ENCODE assay signal across 8 cellular contexts in the genomic region with DNA sequence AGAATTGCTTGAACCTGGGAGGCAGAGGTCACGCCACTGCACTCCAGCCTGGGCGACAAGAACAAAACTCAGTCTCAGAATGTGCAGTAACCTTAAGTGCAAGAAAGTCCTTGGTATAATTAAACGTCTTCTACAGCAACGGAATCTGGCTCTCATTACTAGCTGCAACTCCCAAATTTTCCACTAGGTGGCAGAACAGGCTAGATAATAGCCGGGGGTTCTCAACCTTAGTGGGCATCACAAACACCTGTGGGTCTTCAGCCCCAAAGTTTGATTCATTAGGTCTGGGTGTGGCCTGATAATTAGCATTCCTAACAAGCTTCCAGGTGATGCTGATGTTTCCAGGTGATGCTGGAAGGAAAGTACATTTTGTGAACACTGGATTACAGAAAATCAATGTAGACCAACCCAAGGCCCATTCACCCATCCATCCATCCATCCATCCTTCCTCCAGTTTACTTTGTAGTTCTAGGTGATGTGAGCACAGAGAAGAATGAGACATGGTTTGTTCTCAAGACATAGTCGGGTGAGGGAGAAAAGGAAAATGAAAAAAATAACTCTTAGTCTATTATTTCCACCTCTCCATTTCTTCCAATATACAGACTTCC. TPM values are rescaled to one million over a fixed set of nuclear protein-coding genes. Genes with fewer than 3 reads are reported as not detected.
DNase-seq lines count a peak whose midpoint lies in the region; ATAC-seq, FAIRE-seq and TF ChIP-seq lines count a peak whose summit lies in the region.

No MANE protein-coding gene starts in this region.

- peaks cover 3% of the 10 kb centered on the region for H3K36me3 Mint-ChIP-seq in activated naive CD8-positive, alpha-beta T cell treated with anti-CD3 and anti-CD28 coated beads, Interleukin-2, amount 10 ng/mL, durations not matched to agents 7 days and 5 days

- peak; percentile 93 for TF ChIP-seq CTCF in A549 (IDR thresholded peaks at IDR 0.05)
- TF ChIP-seq CTCF in GM12875 (IDR thresholded peaks at IDR 0.05; ENCODE audit: borderline replicate concordance, insufficient read depth, low read depth, low read length), result peak; percentile 70; the same call in 1 of the 2 replicates
- TF ChIP-seq CTCF in KMS-11 (conservative IDR thresholded peaks at IDR 0.05; ENCODE audit: low read depth, low read length), result peak; percentile 97
- peak; percentile 84 for TF ChIP-seq CTCF in SU-DHL-6 (IDR thresholded peaks at IDR 0.05; ENCODE audit: insufficient read depth, low read length, poor library complexity, severe bottlenecking)

- H4K20me1 ChIP-seq in KMS-11 (ENCODE audit: insufficient read depth) (no peaks in the 10 kb centered on the region), SU-DHL-6 (ENCODE audit: low read depth, low read length) (no peaks in the 10 kb centered on the region)

- TF ChIP-seq RAD21 in A549 (conservative IDR thresholded peaks at IDR 0.05 in 1 of 2, IDR thresholded peaks at IDR 0.05 in 1 of 2), result peak; percentile 92 to 96

- H2AFZ ChIP-seq in KMS-11 (ENCODE audit: low read depth), result no peak overlapping the region
- no peak overlapping the region for H2AFZ ChIP-seq in SU-DHL-6 (ENCODE audit: low read depth, low read length, severe bottlenecking)

- no peaks in the 10 kb centered on the region for H3K79me2 ChIP-seq in KMS-11 (ENCODE audit: insufficient read depth, low read depth)
- H3K79me2 ChIP-seq in SU-DHL-6 (ENCODE audit: insufficient read depth, low read length), result no peaks in the 10 kb centered on the region

- H3K36me3 ChIP-seq in KMS-11 (ENCODE audit: insufficient read depth) (no peaks in the 10 kb centered on the region), SU-DHL-6 (ENCODE audit: low read length) (no peaks in the 10 kb centered on the region)

- DNase-seq in A549 (ENCODE audit: low read depth in 1 of 2, low spot score in 1 of 2) (peak; percentile 47 to 68), left cardiac atrium (peak; percentile 33), sciatic nerve (ENCODE audit: low spot score) (no peak)
- peak; percentile 51 for DNase-seq in activated naive CD8-positive, alpha-beta T cell treated with anti-CD3 and anti-CD28 coated beads, Interleukin-2, amount 10 ng/mL, durations not matched to agents 7 days and 5 days

- H3K27me3 Mint-ChIP-seq in activated naive CD8-positive, alpha-beta T cell treated with anti-CD3 and anti-CD28 coated beads, Interleukin-2, amount 10 ng/mL, durations not matched to agents 7 days and 5 days, result no peaks in the 10 kb centered on the region

- H3K4me2 ChIP-seq in A549, result no peak overlapping the region
- no peak overlapping the region for H3K4me2 ChIP-seq in KMS-11
- H3K4me2 ChIP-seq in SU-DHL-6 (ENCODE audit: low read depth, low read length, poor library complexity, severe bottlenecking), result no peak overlapping the region

- intact Hi-C loops in left cardiac atrium (cut with DNase I) (loop anchor here (2.0 to 10.0 kb wide), 4 partner anchors 181 to 409 kb away; no protein-coding TSS in a partner anchor), sciatic nerve (cut with DNase I) (no loop called here)

- ATAC-seq in A549 (peak; percentile 83 to 87; a peak in 5 of 6 replicates), left cardiac atrium (peak; percentile 55 to 76), sciatic nerve (peak; percentile 80), HG02970 (IDR thresholded peaks at IDR 0.05; ENCODE audit: low FRiP score, unreplicated experiment) (no peak)
- peak; percentile 60 for ATAC-seq in activated naive CD8-positive, alpha-beta T cell treated with anti-CD3 and anti-CD28 coated beads, Interleukin-2, amount 10 ng/mL, durations not matched to agents 7 days and 5 days (ENCODE audit: low read depth)

- no peak overlapping the region for H3K4me3 ChIP-seq in A549
- H3K4me3 ChIP-seq in GM12875 (ENCODE audit: low read depth, low read length), result no peak overlapping the region
- no peak overlapping the region for H3K4me3 ChIP-seq in KMS-11 (IDR thresholded peaks at IDR 0.05; ENCODE audit: insufficient read depth, low read depth, low read length)
- H3K4me3 ChIP-seq in SU-DHL-6 (ENCODE audit: insufficient read depth, low read length, poor library complexity, severe bottlenecking), result no peak overlapping the region

- H3K9me2 ChIP-seq in SU-DHL-6 (replicated peaks; ENCODE audit: insufficient read depth, low read length), result no peaks in the 10 kb centered on the region

- TF ChIP-seq EP300 in A549 (IDR thresholded peaks at IDR 0.05), result no peak

- CTCF ChIA-PET in A549 (lab: Yijun Ruan, JAX), result interaction anchor here (0.6 to 5.5 kb wide), 54 partner anchors 11 to 1941 kb away, joined by 3 to 96 read pairs (median 4); a partner anchor contains a TSS

- H3K9me3 ChIP-seq in A549 (no peaks in the 10 kb centered on the region), SU-DHL-6 (ENCODE audit: insufficient read depth, low read length) (no peaks in the 10 kb centered on the region)

- H3K9ac ChIP-seq in KMS-11 (no peak overlapping the region), SU-DHL-6 (ENCODE audit: low read length) (no peak overlapping the region)

- no peak for FAIRE-seq in A549 (lab: Jason Lieb, UNC)

- 0 out of 6 replicates have a peak overlapping the region, but pooled peaks of 1 of the 2 experiments have one; percentile 46 for H3K27ac ChIP-seq in A549
- no peak overlapping the region for H3K27ac ChIP-seq in KMS-11
- peak overlapping the region; percentile 25; the same call in 1 of the 2 replicates for H3K27ac ChIP-seq in SU-DHL-6 (ENCODE audit: low read depth, low read length)

- POLR2A ChIA-PET in A549 (lab: Yijun Ruan, JAX), result interaction anchor here (0.6 kb wide), 1 partner anchor 304 kb away, joined by 3 read pairs; no protein-coding TSS in a partner anchor
- POLR2A ChIA-PET in activated naive CD8-positive, alpha-beta T cell treated with anti-CD3 and anti-CD28 coated beads, Interleukin-2, amount 10 ng/mL, durations not matched to agents 7 days and 5 days (lab: Charles Lee), result interaction anchor here (0.5 to 1.4 kb wide), 4 partner anchors 9 to 306 kb away, joined by 3 to 5 read pairs (median 3); no protein-coding TSS in a partner anchor

- no peaks in the 10 kb centered on the region for H3K27me3 ChIP-seq in KMS-11 (ENCODE audit: insufficient read depth, low read depth)
- H3K27me3 ChIP-seq in SU-DHL-6 (ENCODE audit: low read length), result no peaks in the 10 kb centered on the region

- H3K4me1 ChIP-seq in A549, result peaks cover 3% of the 10 kb centered on the region; the same call in 1 of the 3 replicates
- peaks cover 12% of the 10 kb centered on the region for H3K4me1 ChIP-seq in KMS-11 (ENCODE audit: low read depth, poor library complexity, severe bottlenecking)

- no peak for TF ChIP-seq POLR2A in A549 (IDR thresholded peaks at IDR 0.05; ENCODE audit: low read length)

- H3F3A ChIP-seq in SU-DHL-6 (ENCODE audit: insufficient read depth), result peaks cover 21% of the 10 kb centered on the region

- H3K9me3 Mint-ChIP-seq in activated naive CD8-positive, alpha-beta T cell treated with anti-CD3 and anti-CD28 coated beads, Interleukin-2, amount 10 ng/mL, durations not matched to agents 7 days and 5 days, result no peaks in the 10 kb centered on the region

- H3K27ac Mint-ChIP-seq in activated naive CD8-positive, alpha-beta T cell treated with anti-CD3 and anti-CD28 coated beads, Interleukin-2, amount 10 ng/mL, durations not matched to agents 7 days and 5 days, result no peak overlapping the region

- WGBS in A549 (ENCODE audit: missing lambda C conversion rate), result 2% methylated on average over 6 of the region's 6 CpGs

- H3K4me1 Mint-ChIP-seq in activated naive CD8-positive, alpha-beta T cell treated with anti-CD3 and anti-CD28 coated beads, Interleukin-2, amount 10 ng/mL, durations not matched to agents 7 days and 5 days, result peaks cover 6% of the 10 kb centered on the region

- no peak overlapping the region for H3K4me3 Mint-ChIP-seq in activated naive CD8-positive, alpha-beta T cell treated with anti-CD3 and anti-CD28 coated beads, Interleukin-2, amount 10 ng/mL, durations not matched to agents 7 days and 5 days

TF ChIP-seq in A549, 52 proteins besides CTCF, POLR2A, EP300 and RAD21 (continues in another document):
- TF ChIP-seq SMC3 (IDR thresholded peaks at IDR 0.05) (peak; percentile 76), KDM5A (IDR thresholded peaks at IDR 0.05) (no peak), ZSCAN20 (CRISPR knock-in tag; IDR thresholded peaks at IDR 0.05) (no peak), RCOR1 (IDR thresholded peaks at IDR 0.05; ENCODE audit: low read depth, low read length) (no peak), TP53 (CRISPR knock-in tag; IDR thresholded peaks at IDR 0.05) (no peak)
- TF ChIP-seq, protein P1, sequence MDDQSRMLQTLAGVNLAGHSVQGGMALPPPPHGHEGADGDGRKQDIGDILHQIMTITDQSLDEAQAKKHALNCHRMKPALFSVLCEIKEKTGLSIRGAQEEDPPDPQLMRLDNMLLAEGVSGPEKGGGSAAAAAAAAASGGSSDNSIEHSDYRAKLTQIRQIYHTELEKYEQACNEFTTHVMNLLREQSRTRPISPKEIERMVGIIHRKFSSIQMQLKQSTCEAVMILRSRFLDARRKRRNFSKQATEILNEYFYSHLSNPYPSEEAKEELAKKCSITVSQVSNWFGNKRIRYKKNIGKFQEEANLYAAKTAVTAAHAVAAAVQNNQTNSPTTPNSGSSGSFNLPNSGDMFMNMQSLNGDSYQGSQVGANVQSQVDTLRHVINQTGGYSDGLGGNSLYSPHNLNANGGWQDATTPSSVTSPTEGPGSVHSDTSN (IDR thresholded peaks at IDR 0.05), result no peak

RNA-seq across cellular contexts. Expression of a gene that starts 37.3 kb away (rescaled TPM):
- 56.0 and 60.0 TPM in 2 replicates for polyA plus RNA-seq in A549 (2011; rRNA removed)
- polyA plus RNA-seq in A549 (2012; cell fraction: cytosol; rRNA removed), result 28.8 and 29.0 TPM in 2 replicates
- 15.5 and 27.9 TPM in 2 replicates for polyA plus RNA-seq in A549 (2012; cell fraction: nucleus; rRNA removed)
- 28.8 to 33.5 TPM (median 33.1 TPM) in 3 replicates for polyA plus RNA-seq in A549 (2017; fragmentation: RNase III; extraction: RNeasy Plus Mini Kit Qiagen cat#74134 plus additional on column Dnase treatment)
- polyA minus RNA-seq in A549 (2011; rRNA and poly(A)+ RNA removed), result 50.3 and 56.8 TPM in 2 replicates
- total RNA-seq in activated naive CD8-positive, alpha-beta T cell treated with anti-CD3 and anti-CD28 coated beads, Interleukin-2, amount 10 ng/mL, durations not matched to agents 7 days and 5 days, result 10 to 100 TPM; 80.5 to 87.8 TPM
- total RNA-seq in left cardiac atrium, result 10 to 100 TPM; 44.6 to 45.5 TPM
- 65.5 TPM for total RNA-seq in sciatic nerve

RNA-seq across cellular contexts. Expression of a gene that starts 41.7 kb away (rescaled TPM):
- 25.7 and 32.8 TPM in 2 replicates for polyA plus RNA-seq in A549 (2011; rRNA removed)
- polyA plus RNA-seq in A549 (2012; cell fraction: cytosol; rRNA removed), result 7.3 and 9.4 TPM in 2 replicates
- 3.7 and 4.9 TPM in 2 replicates for polyA plus RNA-seq in A549 (2012; cell fraction: nucleus; rRNA removed)
- 21.1 to 33.4 TPM (median 30.0 TPM) in 3 replicates for polyA plus RNA-seq in A549 (2017; fragmentation: RNase III; extraction: RNeasy Plus Mini Kit Qiagen cat#74134 plus additional on column Dnase treatment)
- polyA minus RNA-seq in A549 (2011; rRNA and poly(A)+ RNA removed), result 15.9 and 19.0 TPM in 2 replicates
- 10 to 100 TPM; 10.3 to 11.0 TPM for total RNA-seq in activated naive CD8-positive, alpha-beta T cell treated with anti-CD3 and anti-CD28 coated beads, Interleukin-2, amount 10 ng/mL, durations not matched to agents 7 days and 5 days
- total RNA-seq in left cardiac atrium, result 10 to 100 TPM; 17.4 to 20.2 TPM
- total RNA-seq in sciatic nerve, result 132 TPM
